ENCODE assay signal across 26 cellular contexts in genomic region chr6:169659820-169660610, GRCh38.
"Had no signal": no experiment of that assay in that cellular context is flagged by ENCODE, and none has a peak within 500 bp of the region (broad histone marks: within the 10 kb centered on the region; RNA-seq: fewer than 3 reads in every experiment).

No MANE protein-coding gene starts in this region.

- H3K27ac ChIP-seq: epithelial cell of prostate, left lung, suprapubic skin, tibial artery, VCaP had no signal

- ATAC-seq: activated CD8-positive, alpha-beta memory T cell treated with anti-CD3 and anti-CD28 coated beads, Interleukin-2, amount 10 ng/mL, durations not matched to agents 7 days and 5 days; activated naive CD8-positive, alpha-beta T cell treated with anti-CD3 and anti-CD28 coated beads, Interleukin-2, amount 50 U/mL, for 24 hours; left lung; right cardiac atrium had no signal

- H3K4me1 ChIP-seq: left lung had no signal

- H3K9me3 ChIP-seq: left lung, suprapubic skin, tibial artery had no signal

- H3K4me3 ChIP-seq: left lung, lung, suprapubic skin, tibial artery had no signal

- FAIRE-seq: frontal cortex, islet of Langerhans, TTC549 had no signal

- H3K27me3 ChIP-seq: left lung, suprapubic skin, tibial artery had no signal

- DNase-seq: activated CD4-positive, alpha-beta memory T cell treated with anti-CD3 and anti-CD28 coated beads, Interleukin-2, amount 10 ng/mL, durations not matched to agents 7 days and 5 days; activated CD4-positive, alpha-beta T cell treated with anti-CD3 and anti-CD28 coated beads, Interleukin-2, amount 10 ng/mL, durations not matched to agents 24 days and 14 days; activated CD4-positive, CD25-positive, alpha-beta regulatory T cell treated with anti-CD3 and anti-CD28 coated beads, Interleukin-2, amount 50 U/mL, for 72 hours; activated CD8-positive, alpha-beta memory T cell treated with anti-CD3 and anti-CD28 coated beads, Interleukin-2, amount 10 ng/mL, durations not matched to agents 7 days and 5 days; activated naive CD8-positive, alpha-beta T cell treated with anti-CD3 and anti-CD28 coated beads, Interleukin-2, amount 50 U/mL, for 24 hours; amygdala; central memory CD4-positive, alpha-beta T cell; occipital lobe; stimulated activated CD4-positive, alpha-beta T cell treated with anti-CD3 and anti-CD28 coated beads, Interleukin-15, amount 100 ng/mL, for 24 hours; stimulated activated naive CD4-positive, alpha-beta T cell; T-helper 1 cell; tibial artery had no signal

- H3K9me3 Mint-ChIP-seq: activated CD4-positive, alpha-beta memory T cell treated with anti-CD3 and anti-CD28 coated beads, Interleukin-2, amount 10 ng/mL, durations not matched to agents 7 days and 5 days; activated CD4-positive, alpha-beta T cell treated with anti-CD3 and anti-CD28 coated beads, Interleukin-2, amount 10 ng/mL, durations not matched to agents 24 days and 14 days; activated naive CD4-positive, alpha-beta T cell treated with anti-CD3 and anti-CD28 coated beads, Interleukin-2, amount 50 U/mL, for 24 hours; activated naive CD8-positive, alpha-beta T cell treated with anti-CD3 and anti-CD28 coated beads, Interleukin-2, amount 50 U/mL, for 24 hours; activated T-helper 2 cell treated with anti-CD3 and anti-CD28 coated beads, Interferon-gamma antibody, Interleukin-2, Interleukin-4, amounts not matched to agents 10 μg/mL and 5 μg/mL and 100 μg/mL, durations not matched to agents 14 hours and 24 hours and 36 hours; dendritic cell treated with granulocyte-macrophage colony-stimulating factor and Interleukin-4, amounts not matched to agents 40 ng/mL and 50 ng/mL, for 4 days; nephron; T-helper 2 cell treated with Interferon-gamma antibody and Interleukin-4, amounts not matched to agents 5 μg/mL and 100 μg/mL, for 36 hours had no signal

- H3K4me3 Mint-ChIP-seq: activated CD4-positive, alpha-beta memory T cell treated with anti-CD3 and anti-CD28 coated beads, Interleukin-2, amount 10 ng/mL, durations not matched to agents 7 days and 5 days; activated CD4-positive, alpha-beta T cell treated with anti-CD3 and anti-CD28 coated beads, Interleukin-2, amount 10 ng/mL, durations not matched to agents 24 days and 14 days; activated CD8-positive, alpha-beta memory T cell treated with anti-CD3 and anti-CD28 coated beads, Interleukin-2, amount 10 ng/mL, durations not matched to agents 7 days and 5 days; activated naive CD4-positive, alpha-beta T cell treated with anti-CD3 and anti-CD28 coated beads, Interleukin-2, amount 50 U/mL, for 24 hours; activated naive CD8-positive, alpha-beta T cell treated with anti-CD3 and anti-CD28 coated beads, Interleukin-2, amount 50 U/mL, for 24 hours; dendritic cell treated with granulocyte-macrophage colony-stimulating factor and Interleukin-4, amounts not matched to agents 40 ng/mL and 50 ng/mL, for 4 days; nephron; T-helper 2 cell treated with Interferon-gamma antibody and Interleukin-4, amounts not matched to agents 5 μg/mL and 100 μg/mL, for 36 hours had no signal

- H3K27me3 Mint-ChIP-seq: activated CD4-positive, alpha-beta memory T cell treated with anti-CD3 and anti-CD28 coated beads, Interleukin-2, amount 10 ng/mL, durations not matched to agents 7 days and 5 days; activated CD4-positive, alpha-beta T cell treated with anti-CD3 and anti-CD28 coated beads, Interleukin-2, amount 10 ng/mL, durations not matched to agents 24 days and 14 days; activated CD8-positive, alpha-beta memory T cell treated with anti-CD3 and anti-CD28 coated beads, Interleukin-2, amount 10 ng/mL, durations not matched to agents 7 days and 5 days; activated naive CD4-positive, alpha-beta T cell treated with anti-CD3 and anti-CD28 coated beads, Interleukin-2, amount 50 U/mL, for 24 hours; activated naive CD8-positive, alpha-beta T cell treated with anti-CD3 and anti-CD28 coated beads, Interleukin-2, amount 50 U/mL, for 24 hours; dendritic cell treated with granulocyte-macrophage colony-stimulating factor and Interleukin-4, amounts not matched to agents 40 ng/mL and 50 ng/mL, for 4 days had no signal

- H3K27ac Mint-ChIP-seq: activated CD4-positive, alpha-beta memory T cell treated with anti-CD3 and anti-CD28 coated beads, Interleukin-2, amount 10 ng/mL, durations not matched to agents 7 days and 5 days; activated CD4-positive, alpha-beta T cell treated with anti-CD3 and anti-CD28 coated beads, Interleukin-2, amount 10 ng/mL, durations not matched to agents 24 days and 14 days; activated CD8-positive, alpha-beta memory T cell treated with anti-CD3 and anti-CD28 coated beads, Interleukin-2, amount 10 ng/mL, durations not matched to agents 7 days and 5 days; activated naive CD4-positive, alpha-beta T cell treated with anti-CD3 and anti-CD28 coated beads, Interleukin-2, amount 50 U/mL, for 24 hours; activated naive CD8-positive, alpha-beta T cell treated with anti-CD3 and anti-CD28 coated beads, Interleukin-2, amount 50 U/mL, for 24 hours; activated T-helper 2 cell treated with anti-CD3 and anti-CD28 coated beads, Interferon-gamma antibody, Interleukin-2, Interleukin-4, amounts not matched to agents 10 μg/mL and 5 μg/mL and 100 μg/mL, durations not matched to agents 14 hours and 24 hours and 36 hours; dendritic cell treated with granulocyte-macrophage colony-stimulating factor and Interleukin-4, amounts not matched to agents 40 ng/mL and 50 ng/mL, for 4 days; nephron; T-helper 2 cell treated with Interferon-gamma antibody and Interleukin-4, amounts not matched to agents 5 μg/mL and 100 μg/mL, for 36 hours had no signal
